Comparison of ENCODE assay signal across 17 cellular contexts in the genomic region with DNA sequence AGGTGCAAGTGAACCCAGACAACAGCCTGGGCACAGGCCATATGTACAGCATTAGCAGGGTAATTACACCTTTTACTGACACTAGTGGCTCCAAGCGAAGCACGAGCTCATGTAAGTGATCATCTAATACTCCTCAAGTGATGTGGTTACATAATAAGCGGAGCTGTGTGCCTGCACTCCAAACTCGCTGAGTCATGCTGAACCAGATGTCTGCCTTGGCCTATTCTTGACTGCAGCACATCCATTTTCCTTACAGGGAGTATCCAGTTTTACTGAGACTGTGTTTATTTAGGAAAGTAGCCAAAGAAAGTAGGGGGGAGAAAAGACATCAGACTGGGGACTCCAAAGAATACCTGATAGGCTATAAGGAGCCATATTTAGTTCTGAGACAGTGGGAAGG.
A peak's percentile ranks its signal among the peaks of the same experiment; 100 is the strongest.
DNase-seq lines count a peak whose midpoint lies in the region; ATAC-seq, FAIRE-seq and TF ChIP-seq lines count a peak whose summit lies in the region.
"Had no signal": no experiment of that assay in that cellular context is flagged by ENCODE, and none has a peak within 500 bp of the region (broad histone marks: within the 10 kb centered on the region; RNA-seq: fewer than 3 reads in every experiment).

No MANE protein-coding gene starts in this region.

- intact Hi-C loops in K562 (cut with micrococcal nuclease) = no loop called here

- BruUV-seq in K562 (replicated peaks; lab: Mats Ljungman, UMichigan) = no TSS peak

- in situ Hi-C loops in K562 (cut with MboI) = no loop called here

- H4K20me1 ChIP-seq in K562 (replicated peaks; ENCODE audit: control insufficient read depth, insufficient read depth, low read length) = no peaks in the 10 kb centered on the region
- H4K20me1 ChIP-seq in osteoblast (ENCODE audit: insufficient read depth, low read length) = no peaks in the 10 kb centered on the region

- TF ChIP-seq POLR2A in K562 (conservative IDR thresholded peaks at IDR 0.05) (no peak), GM12892 (IDR thresholded peaks at IDR 0.05; ENCODE audit: low read depth, low read length) (no peak)

- no peak for TF ChIP-seq RAD21 in K562 (CRISPR knock-in tag; conservative IDR thresholded peaks at IDR 0.05 in 1 of 2, IDR thresholded peaks at IDR 0.05 in 1 of 2)

- FAIRE-seq in K562 (lab: Jason Lieb, UNC) (no peak), GM12892 (lab: Jason Lieb, UNC) (no peak)
- FAIRE-seq: GM12878 had no signal

- DNase-seq in NCI-H526 (lab: John Stamatoyannopoulos, UW) (peak; percentile 15 to 18), NCI-H526 treated with DMSO at 0.1 percent for 48 hours (lab: John Stamatoyannopoulos, UW) (no peak), NCI-H2029 treated with DMSO at 0.1 percent for 48 hours (lab: John Stamatoyannopoulos, UW) (peak; percentile 27), K562 (ENCODE audit: extremely low read depth in 1 of 4, low spot score in 3 of 4) (peak in 2 of 4 experiments; percentile 16 to 51), osteoblast (ENCODE audit: insufficient read length, low spot score, missing footprints) (peak; percentile 21), GM12892 (ENCODE audit: insufficient read length) (no peak)
- DNase-seq: activated CD4-positive, alpha-beta T cell treated with anti-CD3 and anti-CD28 coated beads for 1 hour; activated T-cell treated with anti-CD3 and anti-CD28 coated beads for 4 hours; cortex of kidney; immature natural killer cell; NCI-H1048; stimulated activated CD4-positive, alpha-beta T cell treated with anti-CD3 and anti-CD28 coated beads, Interleukin-15, amount 100 ng/mL, for 24 hours; T-cell; tibial artery had no signal

- ATAC-seq in K562 (peak; percentile 66), HG03108 (IDR thresholded peaks at IDR 0.05; ENCODE audit: unreplicated experiment) (no peak), GM18511 (IDR thresholded peaks at IDR 0.05; ENCODE audit: unreplicated experiment) (no peak)
- ATAC-seq: GM12878, T-cell had no signal

- TF ChIP-seq CTCF in K562 (IDR thresholded peaks at IDR 0.05 in 2 of 3, conservative IDR thresholded peaks at IDR 0.05 in 1 of 3; ENCODE audit: insufficient read depth in 2 of 3, low read depth in 1 of 3, low read length in 3 of 3) (no peak), osteoblast (IDR thresholded peaks at IDR 0.05; ENCODE audit: extremely low read depth, low read depth, low read length) (no peak)

- H2AFZ ChIP-seq in K562 (ENCODE audit: low read depth, low read length) (no peak overlapping the region), osteoblast (ENCODE audit: low read length) (no peak overlapping the region)

- TF ChIP-seq EP300 in K562 (IDR thresholded peaks at IDR 0.05; ENCODE audit: low read length) = no peak

- no peaks in the 10 kb centered on the region for H3K27me3 ChIP-seq in K562 (ENCODE audit: control insufficient read depth in 2 of 2, insufficient read depth in 2 of 2, low read length in 2 of 2)
- no peaks in the 10 kb centered on the region for H3K27me3 ChIP-seq in osteoblast (ENCODE audit: insufficient read depth, low read length)
- H3K27me3 ChIP-seq: tibial artery had no signal

- no peak overlapping the region for H3K9ac ChIP-seq in K562 (ENCODE audit: insufficient read depth in 1 of 2, low read depth in 2 of 2, low read length in 2 of 2)

- no peaks in the 10 kb centered on the region for H3K79me2 ChIP-seq in K562 (ENCODE audit: control insufficient read depth, insufficient read depth, low read length)
- H3K79me2 ChIP-seq in osteoblast (ENCODE audit: insufficient read depth, low read length) = no peaks in the 10 kb centered on the region

- H3K4me3 ChIP-seq in K562 (no peak overlapping the region), osteoblast (ENCODE audit: insufficient read depth, low read length) (no peak overlapping the region)
- H3K4me3 ChIP-seq: GM12878, tibial artery had no signal

- POLR2A ChIA-PET in K562 (lab: Yijun Ruan, JAX) = interaction anchor here (0.6 kb wide), 1 partner anchor 1050 kb away, joined by 3 read pairs; no protein-coding TSS in a partner anchor

- H3K4me1 ChIP-seq in K562 (replicated peaks in 1 of 2; ENCODE audit: control insufficient read depth in 2 of 2, insufficient read depth in 2 of 2, low read length in 2 of 2) (no peaks in the 10 kb centered on the region), osteoblast (ENCODE audit: insufficient read depth, low read length) (no peaks in the 10 kb centered on the region)
- H3K4me1 ChIP-seq: tibial artery had no signal

- H3K9me3 ChIP-seq in K562 (replicated peaks; ENCODE audit: control insufficient read depth, insufficient read depth, low read depth, low read length) (no peaks in the 10 kb centered on the region), osteoblast (ENCODE audit: low read depth, low read length) (peaks cover 3% of the 10 kb centered on the region)
- H3K9me3 ChIP-seq: tibial artery had no signal

- H3K36me3 ChIP-seq in K562 (ENCODE audit: control insufficient read depth, insufficient read depth, low read length) = no peaks in the 10 kb centered on the region
- no peaks in the 10 kb centered on the region for H3K36me3 ChIP-seq in osteoblast (ENCODE audit: insufficient read depth, low read length)
- H3K36me3 ChIP-seq: tibial artery had no signal

- H3K27ac ChIP-seq in K562 (ENCODE audit: extremely low read depth, low read depth, low read length) (no peak overlapping the region), osteoblast (ENCODE audit: low read depth, low read length) (no peak overlapping the region)
- H3K27ac ChIP-seq: tibial artery had no signal

- H3K4me2 ChIP-seq in K562 (ENCODE audit: insufficient read depth, low read length) (no peak overlapping the region), osteoblast (ENCODE audit: insufficient read depth, low read length) (no peak overlapping the region)

- CTCF ChIA-PET in K562 (lab: Yijun Ruan, JAX; ENCODE audit: low intra/inter-chr PET ratio) = no interaction called here

- WGBS in K562 (ENCODE audit: insufficient coverage, low coverage, missing lambda C conversion rate) = 4% methylated on average over 4 of the region's 4 CpGs

- no peaks in the 10 kb centered on the region for H3K9me1 ChIP-seq in K562 (ENCODE audit: control insufficient read depth, insufficient read depth, low read length)

TF ChIP-seq in K562, 482 proteins besides CTCF, POLR2A, EP300 and RAD21 (continues in another document):
- TF ChIP-seq JUND (IDR thresholded peaks at IDR 0.05; ENCODE audit: borderline replicate concordance, low read depth, low read length) = no peak
- TF ChIP-seq JUND (tag; IDR thresholded peaks at IDR 0.05; ENCODE audit: borderline replicate concordance, low read depth, low read length) = 0 out of 3 replicates have a peak, but pooled peaks have one; percentile 22
- TF ChIP-seq CBX3 (IDR thresholded peaks at IDR 0.05; ENCODE audit: borderline replicate concordance in 1 of 2, low read length in 2 of 2) = peak in 1 of 2 experiments; percentile 53; a peak in 1 of 3 replicates
- no peak for TF ChIP-seq ZKSCAN3 (CRISPR knock-in tag; IDR thresholded peaks at IDR 0.05)
- TF ChIP-seq NFE2L1 (tag; IDR thresholded peaks at IDR 0.05; ENCODE audit: borderline replicate concordance, low read depth) = peak; percentile 83
- TF ChIP-seq KAT2B (IDR thresholded peaks at IDR 0.05; ENCODE audit: low read depth, low read length) = no peak
- TF ChIP-seq PHTF2 (CRISPR knock-in tag; IDR thresholded peaks at IDR 0.05) = no peak
- TF ChIP-seq MIER1 (IDR thresholded peaks at IDR 0.05; ENCODE audit: low read depth) = no peak
- TF ChIP-seq POLR2H (tag; IDR thresholded peaks at IDR 0.05; ENCODE audit: low read depth) = no peak
- no peak for TF ChIP-seq ZFPM2 (CRISPR knock-in tag; IDR thresholded peaks at IDR 0.05)
- TF ChIP-seq ZNF12 (CRISPR knock-in tag; IDR thresholded peaks at IDR 0.05) = no peak
- TF ChIP-seq MAFF (IDR thresholded peaks at IDR 0.05; ENCODE audit: low read length) = peak; percentile 72
- no peak for TF ChIP-seq RNF219 (CRISPR knock-in tag; IDR thresholded peaks at IDR 0.05)
- TF ChIP-seq TEAD2 (tag; IDR thresholded peaks at IDR 0.05) = no peak
- TF ChIP-seq BACH1 (tag; IDR thresholded peaks at IDR 0.05) = peak; percentile 53; the same call in 1 of the 2 replicates
- TF ChIP-seq ZNF316 (IDR thresholded peaks at IDR 0.05) = peak; percentile 86
- TF ChIP-seq MED1 (CRISPR knock-in tag; IDR thresholded peaks at IDR 0.05; ENCODE audit: borderline replicate concordance) = no peak
- peak; percentile 69; the same call in 1 of the 2 replicates for TF ChIP-seq MAFK (IDR thresholded peaks at IDR 0.05; ENCODE audit: low read length)

Comparison
In these comparisons a context has a peak if more than half of its experiments do, and no peak if none do; other contexts are left out.
1. DNase-seq: peak in NCI-H526 (2 of 2), NCI-H2029 treated with DMSO at 0.1 percent for 48 hours (single experiment) and osteoblast (single experiment); none in NCI-H526 treated with DMSO at 0.1 percent for 48 hours (single experiment) and GM12892 (single experiment).